In the genomic region with DNA sequence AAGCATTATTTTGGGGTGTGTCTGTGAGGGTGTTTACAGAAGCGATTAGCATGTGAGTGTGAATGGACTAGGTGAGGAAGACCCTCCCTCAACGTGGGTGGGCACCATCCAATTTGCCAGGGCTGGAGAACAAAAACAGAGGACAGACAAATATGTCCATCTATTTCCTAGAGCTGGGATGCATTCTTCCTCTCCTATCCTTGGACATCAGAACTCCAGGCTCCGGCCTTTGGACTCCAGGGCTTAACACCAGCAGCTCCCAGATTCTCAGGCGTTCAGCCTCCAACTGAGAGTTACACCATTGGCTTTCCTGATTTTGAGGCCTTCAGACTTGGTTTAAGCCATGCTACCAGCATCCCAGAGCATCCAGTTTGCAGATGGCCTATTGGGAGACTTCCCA, we compare ENCODE assay signal across 22 cellular contexts.
DNase-seq lines count a peak whose midpoint lies in the region; ATAC-seq, FAIRE-seq and TF ChIP-seq lines count a peak whose summit lies in the region.
"Had no signal": no experiment of that assay in that cellular context is flagged by ENCODE, and none has a peak within 500 bp of the region (broad histone marks: within the 10 kb centered on the region; RNA-seq: fewer than 3 reads in every experiment).

No MANE protein-coding gene starts in this region.

- TF ChIP-seq CTCF in type B pancreatic cell (conservative IDR thresholded peaks at IDR 0.05) (no peak), thyroid gland (IDR thresholded peaks at IDR 0.05) (no peak)

- ATAC-seq in left colon, result peak; percentile 30

- FAIRE-seq in GM12892 (lab: Jason Lieb, UNC), result peak; percentile 64
- FAIRE-seq: A204.1, K562 had no signal

- 71 to 75% methylated on average over 4 of the region's 4 CpGs for WGBS in thyroid gland, 2 donors

- H3K36me3 Mint-ChIP-seq in type B pancreatic cell, result no peaks in the 10 kb centered on the region

- intact Hi-C loops in left colon (cut with DNase I, micrococcal nuclease) (no loop called here), thyroid gland (cut with DNase I) (no loop called here)

- no peaks in the 10 kb centered on the region for H3K27me3 ChIP-seq in thyroid gland
- H3K27me3 ChIP-seq: BE2C had no signal

- H3K36me3 ChIP-seq in thyroid gland, result no peaks in the 10 kb centered on the region
- H3K36me3 ChIP-seq: BE2C had no signal

- H3K4me1 ChIP-seq in thyroid gland, result no peaks in the 10 kb centered on the region

- H3K27ac ChIP-seq in thyroid gland, result no peak overlapping the region
- H3K27ac ChIP-seq: GM23248, HL-60 had no signal

- H3K9me3 ChIP-seq in thyroid gland, result no peaks in the 10 kb centered on the region
- H3K9me3 ChIP-seq: BE2C had no signal

- H3K4me3 ChIP-seq in thyroid gland (replicated peaks in 1 of 3), result no peak overlapping the region
- H3K4me3 ChIP-seq: GM23248, K562 had no signal

- H3K27me3 Mint-ChIP-seq in type B pancreatic cell, result no peaks in the 10 kb centered on the region

- H3K9me3 Mint-ChIP-seq in type B pancreatic cell, result no peaks in the 10 kb centered on the region
- H3K9me3 Mint-ChIP-seq: CD8-positive, alpha-beta memory T cell had no signal

- DNase-seq in GM12892 (ENCODE audit: insufficient read length), result no peak
- DNase-seq in NCI-H748 (lab: John Stamatoyannopoulos, UW; ENCODE audit: unreplicated experiment), result peak; percentile 58
- no peak for DNase-seq in left colon
- DNase-seq in type B pancreatic cell (ENCODE audit: extremely low spot score, unreplicated experiment), result no peak
- no peak for DNase-seq in stimulated activated naive CD4-positive, alpha-beta T cell treated with Interleukin-2 at 50 U/mL for 16 hours (lab: John Stamatoyannopoulos, UW)
- no peak for DNase-seq in thyroid gland
- DNase-seq in NCI-H2029 (lab: John Stamatoyannopoulos, UW), result no peak
- DNase-seq: ACHN; BE2C; C1 segment of cervical spinal cord; CD4-positive, CD25-positive, alpha-beta regulatory T cell; CD8-positive, alpha-beta memory T cell; COR-L47; DMS 273 treated with DMSO at 0.1 percent for 48 hours; DMS79; GF-D8; GM23248; HCEC 1CT; IMR-90 had no signal

- no peak overlapping the region for H3K4me3 Mint-ChIP-seq in type B pancreatic cell
- H3K4me3 Mint-ChIP-seq: CD4-positive, CD25-positive, alpha-beta regulatory T cell; CD8-positive, alpha-beta memory T cell had no signal

- no peaks in the 10 kb centered on the region for H3K4me1 Mint-ChIP-seq in type B pancreatic cell (ENCODE audit: unreplicated experiment)

- no peak for TF ChIP-seq POLR2A in GM12892 (IDR thresholded peaks at IDR 0.05; ENCODE audit: low read depth, low read length)
- TF ChIP-seq POLR2A in thyroid gland (IDR thresholded peaks at IDR 0.05), result no peak

- H3K27ac Mint-ChIP-seq in type B pancreatic cell, result peak overlapping the region; percentile 11
- H3K27ac Mint-ChIP-seq: CD8-positive, alpha-beta memory T cell had no signal
